Comparison of ENCODE assay signal across 1 cellular context in the genomic region with DNA sequence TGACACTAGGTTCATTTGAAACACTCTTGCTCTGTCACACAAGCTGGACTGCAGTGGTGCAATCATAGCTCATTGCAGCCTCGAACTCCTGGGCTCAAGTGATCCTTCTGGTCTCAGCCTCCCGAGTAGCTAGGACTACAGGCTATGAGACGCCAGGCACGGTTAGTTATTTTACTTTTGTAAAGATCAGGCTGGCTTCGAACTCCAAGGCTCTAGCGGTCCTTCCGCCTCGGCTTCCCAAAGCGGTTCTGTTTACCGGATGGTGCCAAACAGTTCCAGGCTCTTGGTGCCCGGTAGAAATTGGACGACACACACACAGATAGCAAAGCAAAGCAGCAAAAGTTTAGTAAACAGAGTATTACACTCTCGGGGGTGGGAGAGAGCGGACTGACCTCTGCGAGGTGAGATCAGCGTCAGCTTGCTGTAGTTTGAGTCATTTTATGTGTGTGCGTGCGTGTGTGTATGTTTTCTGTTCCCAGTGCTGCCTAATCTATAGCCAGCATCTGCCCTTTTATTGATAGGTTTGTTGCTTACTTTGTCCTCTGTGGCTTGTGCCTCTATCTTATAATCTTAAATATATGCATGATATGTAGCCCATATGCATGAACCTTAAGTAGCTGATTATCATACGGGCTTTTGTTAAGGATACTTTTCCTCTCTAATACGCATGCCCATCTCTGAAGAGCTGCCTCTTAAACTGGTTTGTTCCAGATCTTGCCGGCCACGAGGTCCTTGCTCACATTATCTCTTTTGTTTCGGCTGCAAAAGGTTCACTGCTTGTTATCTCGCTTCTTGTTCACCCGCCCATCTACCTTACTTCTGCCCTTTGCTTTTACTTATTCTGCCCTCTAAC.
TF ChIP-seq lines count a peak whose summit lies in the region.

No MANE protein-coding gene starts in this region.

TF ChIP-seq in HepG2, 621 proteins besides CTCF, POLR2A, EP300 and RAD21 (continued from another document and continues in another):
- TF ChIP-seq CREM (IDR thresholded peaks at IDR 0.05) = 0 out of 2 replicates have a peak, but pooled peaks have one; percentile 1
- no peak for TF ChIP-seq CREM (CRISPR knock-in tag; IDR thresholded peaks at IDR 0.05)
- TF ChIP-seq ZNF660 (CRISPR knock-in tag; IDR thresholded peaks at IDR 0.05; ENCODE audit: borderline replicate concordance, low read depth) = no peak
- TF ChIP-seq ZSCAN12 (CRISPR knock-in tag; IDR thresholded peaks at IDR 0.05) = no peak
- TF ChIP-seq STAT5B (CRISPR knock-in tag; IDR thresholded peaks at IDR 0.05) = no peak
- TF ChIP-seq, protein P1, sequence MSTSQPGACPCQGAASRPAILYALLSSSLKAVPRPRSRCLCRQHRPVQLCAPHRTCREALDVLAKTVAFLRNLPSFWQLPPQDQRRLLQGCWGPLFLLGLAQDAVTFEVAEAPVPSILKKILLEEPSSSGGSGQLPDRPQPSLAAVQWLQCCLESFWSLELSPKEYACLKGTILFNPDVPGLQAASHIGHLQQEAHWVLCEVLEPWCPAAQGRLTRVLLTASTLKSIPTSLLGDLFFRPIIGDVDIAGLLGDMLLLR (CRISPR knock-in tag; IDR thresholded peaks at IDR 0.05) = no peak
- TF ChIP-seq, protein P2, sequence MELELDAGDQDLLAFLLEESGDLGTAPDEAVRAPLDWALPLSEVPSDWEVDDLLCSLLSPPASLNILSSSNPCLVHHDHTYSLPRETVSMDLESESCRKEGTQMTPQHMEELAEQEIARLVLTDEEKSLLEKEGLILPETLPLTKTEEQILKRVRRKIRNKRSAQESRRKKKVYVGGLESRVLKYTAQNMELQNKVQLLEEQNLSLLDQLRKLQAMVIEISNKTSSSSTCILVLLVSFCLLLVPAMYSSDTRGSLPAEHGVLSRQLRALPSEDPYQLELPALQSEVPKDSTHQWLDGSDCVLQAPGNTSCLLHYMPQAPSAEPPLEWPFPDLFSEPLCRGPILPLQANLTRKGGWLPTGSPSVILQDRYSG (CRISPR knock-in tag; IDR thresholded peaks at IDR 0.05) = no peak
- TF ChIP-seq ARNTL (CRISPR knock-in tag; IDR thresholded peaks at IDR 0.05) = no peak
- TF ChIP-seq ZNF256 (CRISPR knock-in tag; conservative IDR thresholded peaks at IDR 0.05) = no peak; the same call in 1 of the 2 replicates
- TF ChIP-seq, protein P3, sequence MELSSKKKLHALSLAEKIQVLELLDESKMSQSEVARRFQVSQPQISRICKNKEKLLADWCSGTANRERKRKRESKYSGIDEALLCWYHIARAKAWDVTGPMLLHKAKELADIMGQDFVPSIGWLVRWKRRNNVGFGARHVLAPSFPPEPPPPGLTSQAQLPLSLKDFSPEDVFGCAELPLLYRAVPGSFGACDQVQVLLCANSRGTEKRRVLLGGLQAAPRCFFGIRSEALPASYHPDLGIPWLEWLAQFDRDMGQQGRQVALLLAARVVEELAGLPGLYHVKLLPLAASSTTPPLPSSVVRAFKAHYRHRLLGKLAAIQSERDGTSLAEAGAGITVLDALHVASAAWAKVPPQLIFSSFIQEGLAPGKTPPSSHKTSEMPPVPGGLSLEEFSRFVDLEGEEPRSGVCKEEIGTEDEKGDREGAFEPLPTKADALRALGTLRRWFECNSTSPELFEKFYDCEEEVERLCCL (CRISPR knock-in tag; IDR thresholded peaks at IDR 0.05; ENCODE audit: borderline replicate concordance) = no peak
- no peak for TF ChIP-seq NFKB2 (CRISPR knock-in tag; IDR thresholded peaks at IDR 0.05; ENCODE audit: borderline replicate concordance)
- TF ChIP-seq MXI1 (IDR thresholded peaks at IDR 0.05; ENCODE audit: borderline replicate concordance, low read depth, low read length) = peak; percentile 51; the same call in 1 of the 3 replicates
- TF ChIP-seq, protein P4, sequence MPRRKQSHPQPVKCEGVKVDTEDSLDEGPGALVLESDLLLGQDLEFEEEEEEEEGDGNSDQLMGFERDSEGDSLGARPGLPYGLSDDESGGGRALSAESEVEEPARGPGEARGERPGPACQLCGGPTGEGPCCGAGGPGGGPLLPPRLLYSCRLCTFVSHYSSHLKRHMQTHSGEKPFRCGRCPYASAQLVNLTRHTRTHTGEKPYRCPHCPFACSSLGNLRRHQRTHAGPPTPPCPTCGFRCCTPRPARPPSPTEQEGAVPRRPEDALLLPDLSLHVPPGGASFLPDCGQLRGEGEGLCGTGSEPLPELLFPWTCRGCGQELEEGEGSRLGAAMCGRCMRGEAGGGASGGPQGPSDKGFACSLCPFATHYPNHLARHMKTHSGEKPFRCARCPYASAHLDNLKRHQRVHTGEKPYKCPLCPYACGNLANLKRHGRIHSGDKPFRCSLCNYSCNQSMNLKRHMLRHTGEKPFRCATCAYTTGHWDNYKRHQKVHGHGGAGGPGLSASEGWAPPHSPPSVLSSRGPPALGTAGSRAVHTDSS (CRISPR knock-in tag; conservative IDR thresholded peaks at IDR 0.05) = no peak
- no peak for TF ChIP-seq IKZF1 (IDR thresholded peaks at IDR 0.05)
- TF ChIP-seq ATF7-NPFF (CRISPR knock-in tag; IDR thresholded peaks at IDR 0.05; ENCODE audit: low read depth) = no peak
- TF ChIP-seq, protein P5, sequence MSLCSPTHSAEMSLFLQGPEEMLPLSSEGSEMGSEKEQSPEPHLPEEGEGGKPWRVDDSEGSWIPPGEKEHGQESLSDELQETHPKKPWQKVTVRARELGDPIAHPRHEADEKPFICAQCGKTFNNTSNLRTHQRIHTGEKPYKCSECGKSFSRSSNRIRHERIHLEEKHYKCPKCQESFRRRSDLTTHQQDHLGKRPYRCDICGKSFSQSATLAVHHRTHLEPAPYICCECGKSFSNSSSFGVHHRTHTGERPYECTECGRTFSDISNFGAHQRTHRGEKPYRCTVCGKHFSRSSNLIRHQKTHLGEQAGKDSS (CRISPR knock-in tag; IDR thresholded peaks at IDR 0.05; ENCODE audit: borderline replicate concordance, low read depth) = peak; percentile 40; the same call in 1 of the 2 replicates
- peak; percentile 33; the same call in 1 of the 2 replicates for TF ChIP-seq ZFP37 (CRISPR knock-in tag; IDR thresholded peaks at IDR 0.05; ENCODE audit: borderline replicate concordance)
- no peak for TF ChIP-seq ZNF850 (CRISPR knock-in tag; conservative IDR thresholded peaks at IDR 0.05)
- no peak for TF ChIP-seq ZFP41 (CRISPR knock-in tag; IDR thresholded peaks at IDR 0.05; ENCODE audit: borderline replicate concordance)
- TF ChIP-seq, protein P6, sequence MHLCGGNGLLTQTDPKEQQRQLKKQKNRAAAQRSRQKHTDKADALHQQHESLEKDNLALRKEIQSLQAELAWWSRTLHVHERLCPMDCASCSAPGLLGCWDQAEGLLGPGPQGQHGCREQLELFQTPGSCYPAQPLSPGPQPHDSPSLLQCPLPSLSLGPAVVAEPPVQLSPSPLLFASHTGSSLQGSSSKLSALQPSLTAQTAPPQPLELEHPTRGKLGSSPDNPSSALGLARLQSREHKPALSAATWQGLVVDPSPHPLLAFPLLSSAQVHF (CRISPR knock-in tag; IDR thresholded peaks at IDR 0.05) = no peak
- peak; percentile 83 for TF ChIP-seq ZFP90 (CRISPR knock-in tag; IDR thresholded peaks at IDR 0.05; ENCODE audit: borderline replicate concordance)
- no peak for TF ChIP-seq AGO2 (optimal IDR thresholded peaks at IDR 0.05; ENCODE audit: low read depth, low read length)
- no peak for TF ChIP-seq PTBP1 (IDR thresholded peaks at IDR 0.05; ENCODE audit: low read depth, low read length, poor library complexity, severe bottlenecking)
- TF ChIP-seq NFIB (CRISPR knock-in tag; IDR thresholded peaks at IDR 0.05; ENCODE audit: borderline replicate concordance) = no peak
- TF ChIP-seq, protein P7, sequence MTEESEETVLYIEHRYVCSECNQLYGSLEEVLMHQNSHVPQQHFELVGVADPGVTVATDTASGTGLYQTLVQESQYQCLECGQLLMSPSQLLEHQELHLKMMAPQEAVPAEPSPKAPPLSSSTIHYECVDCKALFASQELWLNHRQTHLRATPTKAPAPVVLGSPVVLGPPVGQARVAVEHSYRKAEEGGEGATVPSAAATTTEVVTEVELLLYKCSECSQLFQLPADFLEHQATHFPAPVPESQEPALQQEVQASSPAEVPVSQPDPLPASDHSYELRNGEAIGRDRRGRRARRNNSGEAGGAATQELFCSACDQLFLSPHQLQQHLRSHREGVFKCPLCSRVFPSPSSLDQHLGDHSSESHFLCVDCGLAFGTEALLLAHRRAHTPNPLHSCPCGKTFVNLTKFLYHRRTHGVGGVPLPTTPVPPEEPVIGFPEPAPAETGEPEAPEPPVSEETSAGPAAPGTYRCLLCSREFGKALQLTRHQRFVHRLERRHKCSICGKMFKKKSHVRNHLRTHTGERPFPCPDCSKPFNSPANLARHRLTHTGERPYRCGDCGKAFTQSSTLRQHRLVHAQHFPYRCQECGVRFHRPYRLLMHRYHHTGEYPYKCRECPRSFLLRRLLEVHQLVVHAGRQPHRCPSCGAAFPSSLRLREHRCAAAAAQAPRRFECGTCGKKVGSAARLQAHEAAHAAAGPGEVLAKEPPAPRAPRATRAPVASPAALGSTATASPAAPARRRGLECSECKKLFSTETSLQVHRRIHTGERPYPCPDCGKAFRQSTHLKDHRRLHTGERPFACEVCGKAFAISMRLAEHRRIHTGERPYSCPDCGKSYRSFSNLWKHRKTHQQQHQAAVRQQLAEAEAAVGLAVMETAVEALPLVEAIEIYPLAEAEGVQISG (CRISPR knock-in tag; IDR thresholded peaks at IDR 0.05) = no peak; the same call in 1 of the 2 replicates
- no peak for TF ChIP-seq FOSL1 (CRISPR knock-in tag; IDR thresholded peaks at IDR 0.05; ENCODE audit: borderline replicate concordance)
- TF ChIP-seq FOXK1 (CRISPR knock-in tag; IDR thresholded peaks at IDR 0.05; ENCODE audit: borderline replicate concordance, low read depth) = no peak
- TF ChIP-seq GLI4 (CRISPR knock-in tag; IDR thresholded peaks at IDR 0.05; ENCODE audit: borderline replicate concordance) = 0 out of 2 replicates have a peak, but pooled peaks have one; percentile 28
- TF ChIP-seq NCOR1 (IDR thresholded peaks at IDR 0.05; ENCODE audit: borderline replicate concordance, low read length) = no peak
- TF ChIP-seq, protein P8, sequence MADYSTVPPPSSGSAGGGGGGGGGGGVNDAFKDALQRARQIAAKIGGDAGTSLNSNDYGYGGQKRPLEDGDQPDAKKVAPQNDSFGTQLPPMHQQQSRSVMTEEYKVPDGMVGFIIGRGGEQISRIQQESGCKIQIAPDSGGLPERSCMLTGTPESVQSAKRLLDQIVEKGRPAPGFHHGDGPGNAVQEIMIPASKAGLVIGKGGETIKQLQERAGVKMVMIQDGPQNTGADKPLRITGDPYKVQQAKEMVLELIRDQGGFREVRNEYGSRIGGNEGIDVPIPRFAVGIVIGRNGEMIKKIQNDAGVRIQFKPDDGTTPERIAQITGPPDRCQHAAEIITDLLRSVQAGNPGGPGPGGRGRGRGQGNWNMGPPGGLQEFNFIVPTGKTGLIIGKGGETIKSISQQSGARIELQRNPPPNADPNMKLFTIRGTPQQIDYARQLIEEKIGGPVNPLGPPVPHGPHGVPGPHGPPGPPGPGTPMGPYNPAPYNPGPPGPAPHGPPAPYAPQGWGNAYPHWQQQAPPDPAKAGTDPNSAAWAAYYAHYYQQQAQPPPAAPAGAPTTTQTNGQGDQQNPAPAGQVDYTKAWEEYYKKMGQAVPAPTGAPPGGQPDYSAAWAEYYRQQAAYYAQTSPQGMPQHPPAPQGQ (CRISPR knock-in tag; IDR thresholded peaks at IDR 0.05; ENCODE audit: borderline replicate concordance) = no peak
- TF ChIP-seq ZNF121 (CRISPR knock-in tag; IDR thresholded peaks at IDR 0.05) = no peak
- TF ChIP-seq ELF1 (CRISPR knock-in tag; IDR thresholded peaks at IDR 0.05) = no peak; the same call in 1 of the 2 replicates
- no peak for TF ChIP-seq ZNF180 (CRISPR knock-in tag; IDR thresholded peaks at IDR 0.05; ENCODE audit: borderline replicate concordance, low read depth)
- no peak for TF ChIP-seq ZNF44 (CRISPR knock-in tag; IDR thresholded peaks at IDR 0.05)
- TF ChIP-seq, protein P9, sequence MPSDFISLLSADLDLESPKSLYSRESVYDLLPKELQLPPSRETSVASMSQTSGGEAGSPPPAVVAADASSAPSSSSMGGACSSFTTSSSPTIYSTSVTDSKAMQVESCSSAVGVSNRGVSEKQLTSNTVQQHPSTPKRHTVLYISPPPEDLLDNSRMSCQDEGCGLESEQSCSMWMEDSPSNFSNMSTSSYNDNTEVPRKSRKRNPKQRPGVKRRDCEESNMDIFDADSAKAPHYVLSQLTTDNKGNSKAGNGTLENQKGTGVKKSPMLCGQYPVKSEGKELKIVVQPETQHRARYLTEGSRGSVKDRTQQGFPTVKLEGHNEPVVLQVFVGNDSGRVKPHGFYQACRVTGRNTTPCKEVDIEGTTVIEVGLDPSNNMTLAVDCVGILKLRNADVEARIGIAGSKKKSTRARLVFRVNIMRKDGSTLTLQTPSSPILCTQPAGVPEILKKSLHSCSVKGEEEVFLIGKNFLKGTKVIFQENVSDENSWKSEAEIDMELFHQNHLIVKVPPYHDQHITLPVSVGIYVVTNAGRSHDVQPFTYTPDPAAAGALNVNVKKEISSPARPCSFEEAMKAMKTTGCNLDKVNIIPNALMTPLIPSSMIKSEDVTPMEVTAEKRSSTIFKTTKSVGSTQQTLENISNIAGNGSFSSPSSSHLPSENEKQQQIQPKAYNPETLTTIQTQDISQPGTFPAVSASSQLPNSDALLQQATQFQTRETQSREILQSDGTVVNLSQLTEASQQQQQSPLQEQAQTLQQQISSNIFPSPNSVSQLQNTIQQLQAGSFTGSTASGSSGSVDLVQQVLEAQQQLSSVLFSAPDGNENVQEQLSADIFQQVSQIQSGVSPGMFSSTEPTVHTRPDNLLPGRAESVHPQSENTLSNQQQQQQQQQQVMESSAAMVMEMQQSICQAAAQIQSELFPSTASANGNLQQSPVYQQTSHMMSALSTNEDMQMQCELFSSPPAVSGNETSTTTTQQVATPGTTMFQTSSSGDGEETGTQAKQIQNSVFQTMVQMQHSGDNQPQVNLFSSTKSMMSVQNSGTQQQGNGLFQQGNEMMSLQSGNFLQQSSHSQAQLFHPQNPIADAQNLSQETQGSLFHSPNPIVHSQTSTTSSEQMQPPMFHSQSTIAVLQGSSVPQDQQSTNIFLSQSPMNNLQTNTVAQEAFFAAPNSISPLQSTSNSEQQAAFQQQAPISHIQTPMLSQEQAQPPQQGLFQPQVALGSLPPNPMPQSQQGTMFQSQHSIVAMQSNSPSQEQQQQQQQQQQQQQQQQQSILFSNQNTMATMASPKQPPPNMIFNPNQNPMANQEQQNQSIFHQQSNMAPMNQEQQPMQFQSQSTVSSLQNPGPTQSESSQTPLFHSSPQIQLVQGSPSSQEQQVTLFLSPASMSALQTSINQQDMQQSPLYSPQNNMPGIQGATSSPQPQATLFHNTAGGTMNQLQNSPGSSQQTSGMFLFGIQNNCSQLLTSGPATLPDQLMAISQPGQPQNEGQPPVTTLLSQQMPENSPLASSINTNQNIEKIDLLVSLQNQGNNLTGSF (CRISPR knock-in tag; IDR thresholded peaks at IDR 0.05) = no peak
- no peak for TF ChIP-seq NR2F2 (IDR thresholded peaks at IDR 0.05; ENCODE audit: borderline replicate concordance, low read depth)
- TF ChIP-seq NCOA2 (CRISPR knock-in tag; IDR thresholded peaks at IDR 0.05) = 0 out of 2 replicates have a peak, but pooled peaks have one; percentile 8
- TF ChIP-seq TEAD3 (CRISPR knock-in tag; optimal IDR thresholded peaks at IDR 0.05; ENCODE audit: borderline replicate concordance) = no peak
- no peak for TF ChIP-seq KDM6A (CRISPR knock-in tag; IDR thresholded peaks at IDR 0.05; ENCODE audit: low read depth)
- no peak for TF ChIP-seq RFX5 (IDR thresholded peaks at IDR 0.05; ENCODE audit: low read depth, low read length)
- TF ChIP-seq ZC3H13 (CRISPR knock-in tag; IDR thresholded peaks at IDR 0.05) = no peak
- TF ChIP-seq MAFF (IDR thresholded peaks at IDR 0.05; ENCODE audit: low read depth, low read length) = no peak
- peak; percentile 49; the same call in 1 of the 2 replicates for TF ChIP-seq BRCA1 (CRISPR knock-in tag; IDR thresholded peaks at IDR 0.05)
- TF ChIP-seq, protein P10, sequence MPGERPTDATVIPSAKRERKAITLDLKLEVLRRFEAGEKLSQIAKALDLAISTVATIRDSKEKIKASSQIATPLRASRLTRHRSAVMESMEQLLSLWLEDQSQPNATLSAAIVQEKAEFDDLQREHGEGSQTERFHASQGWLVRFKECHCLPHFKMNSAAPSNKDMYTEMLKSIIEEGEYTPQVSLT (CRISPR knock-in tag; IDR thresholded peaks at IDR 0.05; ENCODE audit: borderline replicate concordance, low read depth) = no peak
- no peak for TF ChIP-seq PHB2 (IDR thresholded peaks at IDR 0.05; ENCODE audit: partially characterized antibody)
- no peak for TF ChIP-seq CC2D1A (CRISPR knock-in tag; IDR thresholded peaks at IDR 0.05)
